ENCODE assay signal across 12 cellular contexts in genomic region chr10:101123085-101123814, GRCh38. TPM values are rescaled to one million over a fixed set of nuclear protein-coding genes. Genes with fewer than 3 reads are reported as not detected.
DNase-seq lines count a peak whose midpoint lies in the region; ATAC-seq and TF ChIP-seq lines count a peak whose summit lies in the region.
"Had no signal": no experiment of that assay in that cellular context is flagged by ENCODE, and none has a peak within 500 bp of the region (broad histone marks: within the 10 kb centered on the region; RNA-seq: fewer than 3 reads in every experiment).

No MANE protein-coding gene starts in this region.

- H3K4me1 Mint-ChIP-seq in MCF 10A (ENCODE audit: insufficient read depth, unreplicated experiment): peaks cover 8% of the 10 kb centered on the region
- H3K4me1 Mint-ChIP-seq in activated T-cell treated with anti-CD3 and anti-CD28 coated beads, Interleukin-2, amount 50 U/mL, for 72 hours (ENCODE audit: low read depth): peaks cover 35% of the 10 kb centered on the region

- TF ChIP-seq POLR2A in breast epithelium (IDR thresholded peaks at IDR 0.05) (no peak), upper lobe of left lung (IDR thresholded peaks at IDR 0.05) (no peak)

- no peaks in the 10 kb centered on the region for H3K36me3 Mint-ChIP-seq in MCF 10A (ENCODE audit: insufficient read depth, unreplicated experiment)
- no peaks in the 10 kb centered on the region for H3K36me3 Mint-ChIP-seq in activated T-cell treated with anti-CD3 and anti-CD28 coated beads, Interleukin-2, amount 50 U/mL, for 72 hours (ENCODE audit: insufficient read depth in 2 of 2)

- peak in 1 of 2 donors; percentile 49 for DNase-seq in breast epithelium (ENCODE audit: low spot score in 2 of 2)
- DNase-seq in MCF 10A (ENCODE audit: unreplicated experiment): no peak
- DNase-seq in activated T-cell treated with anti-CD3 and anti-CD28 coated beads, Interleukin-2, amount 50 U/mL, for 72 hours: no peak
- DNase-seq in left lung: no peak
- DNase-seq in upper lobe of left lung: peak in 1 of 2 donors; percentile 89
- DNase-seq in nucleus accumbens (lab: John Stamatoyannopoulos, UW): no peak
- DNase-seq: activated gamma-delta T cell treated with Interleukin-2 at 50 U/mL for 16 hours, DND-41, NCI-H1092, SW 1271 had no signal

- H3K9me3 Mint-ChIP-seq in MCF 10A (ENCODE audit: unreplicated experiment): no peaks in the 10 kb centered on the region
- H3K9me3 Mint-ChIP-seq in activated T-cell treated with anti-CD3 and anti-CD28 coated beads, Interleukin-2, amount 50 U/mL, for 72 hours: no peaks in the 10 kb centered on the region

- H3K9me3 ChIP-seq in breast epithelium: no peaks in the 10 kb centered on the region
- no peaks in the 10 kb centered on the region for H3K9me3 ChIP-seq in left lung
- no peaks in the 10 kb centered on the region for H3K9me3 ChIP-seq in upper lobe of left lung

- ATAC-seq in activated T-cell treated with anti-CD3 and anti-CD28 coated beads, Interleukin-2, amount 50 U/mL, for 72 hours (replicated peaks in 1 of 2): peak in 1 of 2 donors; percentile 24
- ATAC-seq in left lung: peak; percentile 19
- ATAC-seq in upper lobe of left lung (ENCODE audit: low FRiP score in 2 of 2): no peak
- ATAC-seq in HG03378 (IDR thresholded peaks at IDR 0.05; ENCODE audit: unreplicated experiment): no peak
- ATAC-seq in GM18907 (IDR thresholded peaks at IDR 0.05; ENCODE audit: unreplicated experiment): no peak

- H3K4me3 ChIP-seq in breast epithelium (peak overlapping the region in 2 of 3 donors; percentile 37 to 57), left lung (no peak overlapping the region), upper lobe of left lung (peak overlapping the region in 3 of 4 donors; percentile 2 to 37 (median 35))

- peaks cover 0 to 84% of the 10 kb centered on the region in 2 donors for H3K27me3 ChIP-seq in breast epithelium
- H3K27me3 ChIP-seq in left lung: peaks cover 83 to 100% of the 10 kb centered on the region in 2 donors
- peaks cover 0 to 49% (median 25%) of the 10 kb centered on the region in 4 donors for H3K27me3 ChIP-seq in upper lobe of left lung

- BruUV-seq in MCF 10A (replicated peaks; lab: Mats Ljungman, UMichigan): no TSS peak

- CTCF ChIA-PET in MCF 10A (lab: Yijun Ruan, JAX): interaction anchor here (0.5 to 4.4 kb wide), 7 partner anchors 8 to 1251 kb away, joined by 3 to 50 read pairs (median 4); no protein-coding TSS in a partner anchor

- WGBS in upper lobe of left lung, 2 donors: 4% methylated on average over 42 of the region's 58 CpGs; no CpG with 5 or more reads in 1 of the 2 donors

- no peak for TF ChIP-seq EP300 in upper lobe of left lung (IDR thresholded peaks at IDR 0.05)

- H3K27ac Mint-ChIP-seq in MCF 10A (ENCODE audit: low read depth, unreplicated experiment): no peak overlapping the region
- no peak overlapping the region for H3K27ac Mint-ChIP-seq in activated T-cell treated with anti-CD3 and anti-CD28 coated beads, Interleukin-2, amount 50 U/mL, for 72 hours

- H3K27ac ChIP-seq in breast epithelium (no peak overlapping the region), left lung (no peak overlapping the region), upper lobe of left lung (no peak overlapping the region)

- POLR2A ChIA-PET in MCF 10A (lab: Yijun Ruan, JAX): interaction anchor here (0.7 kb wide), 3 partner anchors 39 to 84 kb away, joined by 3 read pairs; no protein-coding TSS in a partner anchor

- intact Hi-C loops in breast epithelium (cut with DNase I; ENCODE audit: low total_unique reads): no loop called here
- intact Hi-C loops in MCF 10A (cut with micrococcal nuclease): no loop called here
- intact Hi-C loops in left lung (cut with DNase I): no loop called here

- peaks cover 3 to 11% of the 10 kb centered on the region in 2 donors for H3K4me1 ChIP-seq in breast epithelium
- H3K4me1 ChIP-seq in left lung: peaks cover 7 to 19% of the 10 kb centered on the region in 2 donors
- peaks cover 16 to 28% (median 22%) of the 10 kb centered on the region in 4 donors for H3K4me1 ChIP-seq in upper lobe of left lung

- TF ChIP-seq CTCF in breast epithelium (IDR thresholded peaks at IDR 0.05) (no peak), MCF 10A (IDR thresholded peaks at IDR 0.05; ENCODE audit: unreplicated experiment) (no peak), left lung (IDR thresholded peaks at IDR 0.05) (no peak), upper lobe of left lung (IDR thresholded peaks at IDR 0.05) (no peak)

- H3K36me3 ChIP-seq in breast epithelium: no peaks in the 10 kb centered on the region
- no peaks in the 10 kb centered on the region for H3K36me3 ChIP-seq in left lung
- H3K36me3 ChIP-seq in upper lobe of left lung: no peaks in the 10 kb centered on the region

- H3K4me3 Mint-ChIP-seq in MCF 10A (ENCODE audit: unreplicated experiment): no peak overlapping the region
- H3K4me3 Mint-ChIP-seq in activated T-cell treated with anti-CD3 and anti-CD28 coated beads, Interleukin-2, amount 50 U/mL, for 72 hours: peak overlapping the region; percentile 25 to 47

- H3K27me3 Mint-ChIP-seq in MCF 10A (ENCODE audit: insufficient read depth, unreplicated experiment): peaks cover 67% of the 10 kb centered on the region
- peaks cover 97% of the 10 kb centered on the region for H3K27me3 Mint-ChIP-seq in activated T-cell treated with anti-CD3 and anti-CD28 coated beads, Interleukin-2, amount 50 U/mL, for 72 hours (ENCODE audit: low read depth)

RNA-seq across cellular contexts. Expression of gene TLX1, which starts 7.8 kb away (rescaled TPM):
- not detected for total RNA-seq in breast epithelium
- not detected in 2 replicates for total RNA-seq in MCF 10A (2022)
- not detected for total RNA-seq in activated T-cell treated with anti-CD3 and anti-CD28 coated beads, Interleukin-2, amount 50 U/mL, for 72 hours
- total RNA-seq in left lung: not detected
- total RNA-seq in upper lobe of left lung: not detected

Comparison
In these comparisons a context has a peak if more than half of its experiments do, and no peak if none do; other contexts are left out.
1. H3K4me3 ChIP-seq: peak in breast epithelium (2 of 3) and upper lobe of left lung (3 of 4); none in left lung (0 of 2).